ENCODE assay signal across 21 cellular contexts in genomic region chr10:28897617-28898464, GRCh38.
DNase-seq lines count a peak whose midpoint lies in the region; ATAC-seq, FAIRE-seq and TF ChIP-seq lines count a peak whose summit lies in the region.
"Had no signal": no experiment of that assay in that cellular context is flagged by ENCODE, and none has a peak within 500 bp of the region (broad histone marks: within the 10 kb centered on the region; RNA-seq: fewer than 3 reads in every experiment).

No MANE protein-coding gene starts in this region.

- no peak overlapping the region for H3K4me2 ChIP-seq in HepG2 (ENCODE audit: low read depth, low read length)
- H3K4me2 ChIP-seq: PC-9, SK-N-SH had no signal

- no peak overlapping the region for H3K4me3 ChIP-seq in HepG2 (replicated peaks in 1 of 3; ENCODE audit: insufficient read depth in 1 of 3, low read depth in 2 of 3, low read length in 3 of 3)
- H3K4me3 ChIP-seq: gastrocnemius medialis, ovary, PC-9, upper lobe of left lung had no signal

- 59% methylated on average over 16 of the region's 23 CpGs for WGBS in HepG2 (ENCODE audit: low lambda C conversion rate)

- no peaks in the 10 kb centered on the region for H3K9me3 ChIP-seq in HepG2 (ENCODE audit: low read length)
- H3K9me3 ChIP-seq: gastrocnemius medialis, ovary, SK-N-SH, upper lobe of left lung had no signal

- H3K27ac ChIP-seq in HepG2 (ENCODE audit: extremely low read length, insufficient read depth, low read length): no peak overlapping the region
- H3K27ac ChIP-seq: C4-2B, gastrocnemius medialis, ovary, PC-9, upper lobe of left lung had no signal

- H3K79me2 ChIP-seq in HepG2 (ENCODE audit: insufficient read depth, low read length): no peaks in the 10 kb centered on the region

- no TSS peak for BruUV-seq in HepG2 (replicated peaks; lab: Mats Ljungman, UMichigan)

- TF ChIP-seq POLR2A in HepG2 (IDR thresholded peaks at IDR 0.05; ENCODE audit: insufficient read depth in 1 of 2, low read depth in 2 of 2, low read length in 2 of 2): no peak

- no peak overlapping the region for H3K9ac ChIP-seq in HepG2 (ENCODE audit: insufficient read depth, low read depth, low read length)
- H3K9ac ChIP-seq: SK-N-SH had no signal

- in situ Hi-C loops in HepG2 (cut with HindIII; ENCODE audit: extremely low pct_ligation_motif_present, low pct_unique_long_range_greater_than_20kb): no loop called here

- DNase-seq in amygdala (lab: John Stamatoyannopoulos, UW): peak in 48 of 56 donors; percentile 2 to 81 (median 43)
- peak; percentile 60 for DNase-seq in foreskin melanocyte
- DNase-seq in HepG2 (ENCODE audit: low spot score): no peak
- no peak for DNase-seq in sciatic nerve (ENCODE audit: low spot score)
- no peak for DNase-seq in NCI-H510A treated with DMSO at 0.1 percent for 48 hours (lab: John Stamatoyannopoulos, UW)
- DNase-seq in iPS-NIHi11 (ENCODE audit: low spot score): no peak
- no peak for DNase-seq in NCI-H1105 treated with DMSO at 0.1 percent for 48 hours (lab: John Stamatoyannopoulos, UW)
- no peak for DNase-seq in AG20443 (ENCODE audit: low spot score)
- DNase-seq: activated CD4-positive, alpha-beta T cell treated with anti-CD3 and anti-CD28 coated beads for 48 hours; activated T-cell treated with anti-CD3 and anti-CD28 coated beads, Interleukin-2, amount 50 U/mL, for 24 hours; gastrocnemius medialis; immature natural killer cell; NCI-H2029; NCI-H526 treated with DMSO at 0.1 percent for 48 hours; ovary; PC-9; SK-N-SH; upper lobe of left lung had no signal

- POLR2A ChIA-PET in HepG2 (lab: Yijun Ruan, JAX): no interaction called here

- ATAC-seq in HepG2 (no peak), sciatic nerve (peak; percentile 24)
- ATAC-seq: gastrocnemius medialis; stimulated activated effector memory CD8-positive, alpha-beta T cell treated with anti-CD3 and anti-CD28 coated beads, Interleukin-12 subunit alpha, Interleukin-12 subunit beta, amount 100 ng/mL, for 72 hours had no signal

- CTCF ChIA-PET in HepG2 (lab: Yijun Ruan, JAX; ENCODE audit: low intra/inter-chr PET ratio, low total read pairs): no interaction called here

- TF ChIP-seq EP300 in HepG2 (IDR thresholded peaks at IDR 0.05; ENCODE audit: low read depth in 2 of 2, low read length in 2 of 2): no peak
- TF ChIP-seq EP300 in HepG2 (CRISPR knock-in tag; IDR thresholded peaks at IDR 0.05; ENCODE audit: borderline replicate concordance): no peak

- H3K4me1 ChIP-seq in HepG2 (ENCODE audit: insufficient read depth, low read length): peaks cover 7% of the 10 kb centered on the region
- H3K4me1 ChIP-seq: gastrocnemius medialis, upper lobe of left lung had no signal

- intact Hi-C loops in HepG2 (cut with micrococcal nuclease; ENCODE audit: unreplicated experiment) (no loop called here), sciatic nerve (cut with DNase I) (no loop called here)

- H3K36me3 ChIP-seq in HepG2 (replicated peaks in 1 of 2; ENCODE audit: control insufficient read depth in 1 of 2, insufficient read depth in 2 of 2, low read length in 2 of 2): no peaks in the 10 kb centered on the region
- H3K36me3 ChIP-seq: gastrocnemius medialis, ovary, upper lobe of left lung had no signal

- TF ChIP-seq CTCF in HepG2 (CRISPR knock-in tag; IDR thresholded peaks at IDR 0.05): no peak

- FAIRE-seq in HepG2 (lab: Jason Lieb, UNC): no peak
- FAIRE-seq: HTR-8/SVneo had no signal

- no peak overlapping the region for H2AFZ ChIP-seq in HepG2 (ENCODE audit: low read length)
- H2AFZ ChIP-seq: PC-9 had no signal

- H4K20me1 ChIP-seq in HepG2 (ENCODE audit: insufficient read depth, low read length): no peaks in the 10 kb centered on the region

- no peak for TF ChIP-seq RAD21 in HepG2 (CRISPR knock-in tag; IDR thresholded peaks at IDR 0.05)

- no peaks in the 10 kb centered on the region for H3K27me3 ChIP-seq in HepG2 (ENCODE audit: control insufficient read depth in 1 of 2, insufficient read depth in 2 of 2, low read length in 2 of 2)
- H3K27me3 ChIP-seq: gastrocnemius medialis, ovary, upper lobe of left lung had no signal

TF ChIP-seq in HepG2, 621 proteins besides CTCF, POLR2A, EP300 and RAD21 (continues in another document):
- TF ChIP-seq THRA (CRISPR knock-in tag; IDR thresholded peaks at IDR 0.05; ENCODE audit: borderline replicate concordance) (peak; percentile 74), FOXK1 (CRISPR knock-in tag; IDR thresholded peaks at IDR 0.05; ENCODE audit: borderline replicate concordance, low read depth) (peak; percentile 56; the same call in 1 of the 2 replicates), ATF7-NPFF (CRISPR knock-in tag; IDR thresholded peaks at IDR 0.05; ENCODE audit: low read depth) (no peak), RXRB (CRISPR knock-in tag; IDR thresholded peaks at IDR 0.05; ENCODE audit: borderline replicate concordance) (peak; percentile 66), SOX5 (CRISPR knock-in tag; IDR thresholded peaks at IDR 0.05; ENCODE audit: borderline replicate concordance) (0 out of 2 replicates have a peak, but pooled peaks have one; percentile 11), THAP11 (CRISPR knock-in tag; IDR thresholded peaks at IDR 0.05) (peak; percentile 56), SOX13 (IDR thresholded peaks at IDR 0.05) (no peak), SOX13 (CRISPR knock-in tag; conservative IDR thresholded peaks at IDR 0.05 in 1 of 2, IDR thresholded peaks at IDR 0.05 in 1 of 2) (peak in 1 of 2 experiments; percentile 15; a peak in 1 of 4 replicates), BCL6 (CRISPR knock-in tag; IDR thresholded peaks at IDR 0.05) (peak; percentile 74; the same call in 1 of the 2 replicates), CEBPG (CRISPR knock-in tag; IDR thresholded peaks at IDR 0.05) (peak; percentile 67), HMG20A (CRISPR knock-in tag; IDR thresholded peaks at IDR 0.05; ENCODE audit: borderline replicate concordance) (peak; percentile 40; the same call in 1 of the 2 replicates), ZFP82 (CRISPR knock-in tag; IDR thresholded peaks at IDR 0.05; ENCODE audit: borderline replicate concordance) (no peak), SALL1 (CRISPR knock-in tag; IDR thresholded peaks at IDR 0.05) (no peak), MED1 (CRISPR knock-in tag; IDR thresholded peaks at IDR 0.05) (0 out of 2 replicates have a peak, but pooled peaks have one; percentile 28), ZFP36L1 (CRISPR knock-in tag; IDR thresholded peaks at IDR 0.05) (no peak), SOX6 (IDR thresholded peaks at IDR 0.05) (no peak), SOX6 (CRISPR knock-in tag; IDR thresholded peaks at IDR 0.05) (0 out of 2 replicates have a peak, but pooled peaks have one; percentile 17), ZNF362 (CRISPR knock-in tag; IDR thresholded peaks at IDR 0.05; ENCODE audit: borderline replicate concordance) (no peak), ATF4 (CRISPR knock-in tag; IDR thresholded peaks at IDR 0.05) (peak in 1 of 2 experiments; percentile 97; a peak in 2 of 4 replicates), RARA (CRISPR knock-in tag; IDR thresholded peaks at IDR 0.05) (peak; percentile 63), FOXA3 (CRISPR knock-in tag; IDR thresholded peaks at IDR 0.05) (peak; percentile 24; the same call in 1 of the 2 replicates)

Comparison
In these comparisons a context has a peak if more than half of its experiments do, and no peak if none do; other contexts are left out.
1. DNase-seq: peak in amygdala (48 of 56) and foreskin melanocyte (single experiment); none in HepG2 (single experiment), sciatic nerve (single experiment), NCI-H510A treated with DMSO at 0.1 percent for 48 hours (single experiment), iPS-NIHi11 (single experiment), NCI-H1105 treated with DMSO at 0.1 percent for 48 hours (single experiment) and AG20443 (single experiment).